27 cellular contexts compared by ENCODE assay signal in the genomic region with DNA sequence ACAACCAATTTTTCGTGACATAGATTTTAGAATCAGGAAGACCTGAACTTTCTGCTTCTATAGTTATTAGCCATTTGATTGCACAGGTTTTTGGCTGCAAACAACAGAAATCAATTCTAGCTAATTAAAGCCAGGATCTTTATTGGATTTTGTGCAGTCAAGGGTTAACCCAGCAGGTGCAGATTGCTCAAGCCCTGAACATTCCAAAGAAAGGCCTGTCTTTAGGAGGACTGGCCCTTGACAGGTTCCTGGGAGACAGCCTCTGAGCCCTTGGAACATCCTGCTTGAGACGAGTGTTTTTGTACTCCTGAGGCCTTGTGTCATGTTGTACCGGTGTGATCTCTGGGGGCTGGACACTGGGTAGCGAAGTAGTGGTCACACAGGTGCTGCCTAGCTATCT.
"Had no signal": no experiment of that assay in that cellular context is flagged by ENCODE, and none has a peak within 500 bp of the region (broad histone marks: within the 10 kb centered on the region; RNA-seq: fewer than 3 reads in every experiment).

No MANE protein-coding gene starts in this region.

- H2AFZ ChIP-seq: parathyroid adenoma had no signal

- H3K36me3 ChIP-seq: ovary, right lobe of liver, sigmoid colon, stomach, thoracic aorta, thyroid gland, tibial nerve, upper lobe of left lung, vagina had no signal

- H3K27me3 ChIP-seq: ovary, right lobe of liver, sigmoid colon, thyroid gland, tibial nerve, upper lobe of left lung, vagina had no signal

- ATAC-seq: natural killer cell; psoas muscle; right cardiac atrium; right lobe of liver; stimulated activated effector memory CD8-positive, alpha-beta T cell treated with anti-CD3 and anti-CD28 coated beads, Interleukin-12 subunit alpha, Interleukin-12 subunit beta, amount 100 ng/mL, for 72 hours; stimulated activated naive B cell treated with anti-CD40 and anti-IgM and Interleukin-4, amounts not matched to agents 10 μg/mL and 1 μg/mL and 100 μg/mL, for 72 hours had no signal

- DNase-seq: natural killer cell; occipital lobe; ovary; posterior cingulate gyrus; psoas muscle; right cardiac atrium; right lobe of liver; sigmoid colon; small intestine; stimulated activated CD4-positive, alpha-beta T cell treated with anti-CD3 and anti-CD28 coated beads, Interleukin-15, amount 100 ng/mL, for 24 hours; stimulated activated CD4-positive, alpha-beta T cell treated with anti-CD3 and anti-CD28 coated beads, Interleukin-2, amount 100 ng/mL, for 24 hours; stimulated activated CD4-positive, alpha-beta T cell treated with anti-CD3 and anti-CD28 coated beads, Interleukin-2, amount 100 ng/mL, for 48 hours; stimulated activated CD4-positive, alpha-beta T cell treated with anti-CD3 and anti-CD28 coated beads, Interleukin-4, amount 100 ng/mL, for 24 hours; stimulated activated naive B cell treated with anti-CD40 and anti-IgM and Interleukin-4, amounts not matched to agents 10 μg/mL and 1 μg/mL and 100 μg/mL, for 72 hours; stimulated activated naive CD4-positive, alpha-beta T cell treated with Interleukin-2 at 50 U/mL for 16 hours; stomach; thyroid gland; trophoblast cell; upper lobe of left lung had no signal

- H3K36me3 Mint-ChIP-seq: natural killer cell; stimulated activated effector memory CD8-positive, alpha-beta T cell treated with anti-CD3 and anti-CD28 coated beads, Interleukin-12 subunit alpha, Interleukin-12 subunit beta, amount 100 ng/mL, for 72 hours; stimulated activated naive B cell treated with anti-CD40 and anti-IgM and Interleukin-4, amounts not matched to agents 10 μg/mL and 1 μg/mL and 100 μg/mL, for 72 hours had no signal

- H3K4me3 Mint-ChIP-seq: natural killer cell; nephron; stimulated activated effector memory CD8-positive, alpha-beta T cell treated with anti-CD3 and anti-CD28 coated beads, Interleukin-12 subunit alpha, Interleukin-12 subunit beta, amount 100 ng/mL, for 72 hours; stimulated activated naive B cell treated with anti-CD40 and anti-IgM and Interleukin-4, amounts not matched to agents 10 μg/mL and 1 μg/mL and 100 μg/mL, for 72 hours; stimulated activated naive CD8-positive, alpha-beta T cell treated with anti-CD3 and anti-CD28 coated beads, Interleukin-15, Interleukin-2, amounts not matched to agents 100 ng/mL and 50 ng/mL, for 24 hours had no signal

- H3K9ac ChIP-seq: parathyroid adenoma had no signal

- H3K4me1 Mint-ChIP-seq: natural killer cell; nephron; stimulated activated effector memory CD8-positive, alpha-beta T cell treated with anti-CD3 and anti-CD28 coated beads, Interleukin-12 subunit alpha, Interleukin-12 subunit beta, amount 100 ng/mL, for 72 hours; stimulated activated naive B cell treated with anti-CD40 and anti-IgM and Interleukin-4, amounts not matched to agents 10 μg/mL and 1 μg/mL and 100 μg/mL, for 72 hours had no signal

- H3K27ac Mint-ChIP-seq: natural killer cell; nephron; progenitor cell of endocrine pancreas; stimulated activated effector memory CD8-positive, alpha-beta T cell treated with anti-CD3 and anti-CD28 coated beads, Interleukin-12 subunit alpha, Interleukin-12 subunit beta, amount 100 ng/mL, for 72 hours; stimulated activated naive B cell treated with anti-CD40 and anti-IgM and Interleukin-4, amounts not matched to agents 10 μg/mL and 1 μg/mL and 100 μg/mL, for 72 hours; stimulated activated naive CD8-positive, alpha-beta T cell treated with anti-CD3 and anti-CD28 coated beads, Interleukin-15, Interleukin-2, amounts not matched to agents 100 ng/mL and 50 ng/mL, for 24 hours had no signal

- H3K9me3 Mint-ChIP-seq: natural killer cell; nephron; stimulated activated effector memory CD8-positive, alpha-beta T cell treated with anti-CD3 and anti-CD28 coated beads, Interleukin-12 subunit alpha, Interleukin-12 subunit beta, amount 100 ng/mL, for 72 hours; stimulated activated naive CD8-positive, alpha-beta T cell treated with anti-CD3 and anti-CD28 coated beads, Interleukin-15, Interleukin-2, amounts not matched to agents 100 ng/mL and 50 ng/mL, for 24 hours had no signal

- H3K27ac ChIP-seq: ovary, parathyroid adenoma, psoas muscle, right lobe of liver, sigmoid colon, stomach, thoracic aorta, thyroid gland, tibial nerve, upper lobe of left lung, vagina had no signal

- H3K9me3 ChIP-seq: ovary, psoas muscle, right lobe of liver, sigmoid colon, stomach, thoracic aorta, thyroid gland, tibial nerve, upper lobe of left lung, vagina had no signal

- H3K4me3 ChIP-seq: ovary, psoas muscle, right lobe of liver, sigmoid colon, stomach, thoracic aorta, thyroid gland, tibial nerve, upper lobe of left lung, vagina had no signal

- H3K4me1 ChIP-seq: parathyroid adenoma, psoas muscle, right lobe of liver, sigmoid colon, stomach, thyroid gland, tibial nerve, upper lobe of left lung, vagina had no signal

- H3K79me2 ChIP-seq: parathyroid adenoma had no signal
